Comparison of ENCODE assay signal across 1 cellular context in genomic region chr11:335779-336665, GRCh38.
TF ChIP-seq lines count a peak whose summit lies in the region.

No MANE protein-coding gene starts in this region.

TF ChIP-seq in H1, 55 proteins besides CTCF, POLR2A, EP300 and RAD21:
- TF ChIP-seq RXRA (IDR thresholded peaks at IDR 0.05; ENCODE audit: insufficient read depth, low read depth, low read length) (no peak), MAX (IDR thresholded peaks at IDR 0.05) (no peak), TEAD4 (IDR thresholded peaks at IDR 0.05; ENCODE audit: low read depth, low read length) (no peak)
